14 cellular contexts compared by ENCODE assay signal in genomic region chr1:158274797-158275196, GRCh38. TPM values are rescaled to one million over a fixed set of nuclear protein-coding genes. Genes with fewer than 3 reads are reported as not detected.
A peak's percentile ranks its signal among the peaks of the same experiment; 100 is the strongest.
DNase-seq lines count a peak whose midpoint lies in the region; ATAC-seq lines count a peak whose summit lies in the region.
"Had no signal": no experiment of that assay in that cellular context is flagged by ENCODE, and none has a peak within 500 bp of the region (broad histone marks: within the 10 kb centered on the region; RNA-seq: fewer than 3 reads in every experiment).

No MANE protein-coding gene starts in this region.

- H3K9me3 Mint-ChIP-seq in memory B cell = peaks cover 1% of the 10 kb centered on the region
- H3K9me3 Mint-ChIP-seq: CD4-positive, alpha-beta T cell had no signal

- H3K36me3 Mint-ChIP-seq in memory B cell = no peaks in the 10 kb centered on the region

- peak; percentile 79 for ATAC-seq in GM18868 (IDR thresholded peaks at IDR 0.05; ENCODE audit: unreplicated experiment)
- ATAC-seq in GM21619 (IDR thresholded peaks at IDR 0.05; ENCODE audit: unreplicated experiment) = peak; percentile 73
- ATAC-seq in HG03378 (IDR thresholded peaks at IDR 0.05; ENCODE audit: unreplicated experiment) = peak; percentile 53
- ATAC-seq in memory B cell (ENCODE audit: low read depth) = peak; percentile 72
- ATAC-seq: foreskin keratinocyte had no signal

- H3K4me3 Mint-ChIP-seq in memory B cell = peak overlapping the region; percentile 35
- H3K4me3 Mint-ChIP-seq: CD4-positive, alpha-beta T cell had no signal

- H3K27ac Mint-ChIP-seq in memory B cell = peak overlapping the region; percentile 46
- H3K27ac Mint-ChIP-seq: CD4-positive, alpha-beta T cell had no signal

- DNase-seq in memory B cell (ENCODE audit: low spot score in 2 of 2) (no peak), Kasumi-1 (lab: John Stamatoyannopoulos, UW) (no peak), G401 (ENCODE audit: low spot score) (no peak)
- DNase-seq in stimulated activated CD4-positive, alpha-beta T cell treated with anti-CD3 and anti-CD28 coated beads, Interleukin-4, amount 100 ng/mL, for 24 hours = no peak
- no peak for DNase-seq in activated effector memory CD4-positive, alpha-beta T cell treated with Interleukin-2 at 50 U/mL for 16 hours
- DNase-seq: CD4-positive, alpha-beta T cell; foreskin keratinocyte; NCI-H1092; stomach had no signal

- H3K27me3 Mint-ChIP-seq in memory B cell = no peaks in the 10 kb centered on the region
- H3K27me3 Mint-ChIP-seq: CD4-positive, alpha-beta T cell had no signal

- H3K4me1 Mint-ChIP-seq in memory B cell = peaks cover 20% of the 10 kb centered on the region

- in situ Hi-C loops in G401 (cut with HindIII; ENCODE audit: low sequenced_read_pairs) = no loop called here

RNA-seq across cellular contexts. Expression of gene CD1C, which starts 14.9 kb away (rescaled TPM):
- not detected in 2 replicates for total RNA-seq in G401 (2014; rRNA removed; shearing (Covaris generic))
- total RNA-seq: foreskin keratinocyte had no signal

RNA-seq across cellular contexts. Expression of gene CD1A, which starts 20.6 kb away (rescaled TPM):
- total RNA-seq in G401 (2014; rRNA removed; shearing (Covaris generic)) = not detected in 2 replicates
- total RNA-seq: cardiac septum; CD4-positive, alpha-beta T cell; foreskin keratinocyte; stomach had no signal

RNA-seq across cellular contexts. Expression of gene CD1B, which starts 56.5 kb away (rescaled TPM):
- not detected in 2 replicates for total RNA-seq in G401 (2014; rRNA removed; shearing (Covaris generic))
- total RNA-seq: cardiac septum; CD4-positive, alpha-beta T cell; foreskin keratinocyte; lung had no signal
